Comparison of ENCODE assay signal across 13 cellular contexts in the genomic region with DNA sequence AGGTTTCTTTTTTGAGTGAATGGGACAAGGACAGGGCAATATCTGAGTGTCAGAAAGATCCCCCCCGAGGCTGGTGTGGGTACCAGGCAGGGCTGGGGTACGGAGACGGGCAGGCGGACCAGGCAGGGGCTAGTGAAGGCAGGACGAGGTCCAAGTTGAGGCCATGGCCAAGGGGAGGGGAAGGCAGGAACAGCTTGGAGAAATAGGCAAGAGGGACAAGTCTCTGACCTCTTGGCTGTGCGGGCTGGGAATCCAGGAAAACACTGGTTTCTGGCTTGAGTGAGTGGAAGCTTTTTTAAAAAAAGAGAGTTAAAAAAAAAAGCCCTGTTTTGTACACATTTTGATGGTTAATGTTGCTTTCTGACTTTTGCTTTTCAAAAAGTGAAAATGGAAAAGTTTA. TPM values are rescaled to one million over a fixed set of nuclear protein-coding genes. Genes with fewer than 3 reads are reported as not detected.
DNase-seq lines count a peak whose midpoint lies in the region; ATAC-seq and TF ChIP-seq lines count a peak whose summit lies in the region.
"Had no signal": no experiment of that assay in that cellular context is flagged by ENCODE, and none has a peak within 500 bp of the region (broad histone marks: within the 10 kb centered on the region; RNA-seq: fewer than 3 reads in every experiment).

No MANE protein-coding gene starts in this region.

- no peaks in the 10 kb centered on the region for H3K9me3 Mint-ChIP-seq in endodermal cell
- no peaks in the 10 kb centered on the region for H3K9me3 Mint-ChIP-seq in activated naive CD4-positive, alpha-beta T cell treated with anti-CD3 and anti-CD28 coated beads for 36 hours
- H3K9me3 Mint-ChIP-seq: activated naive CD4-positive, alpha-beta T cell treated with anti-CD3 and anti-CD28 coated beads, Interleukin-2, amount 50 U/mL, for 72 hours; dendritic cell treated with granulocyte-macrophage colony-stimulating factor and Interleukin-4, amounts not matched to agents 40 ng/mL and 50 ng/mL, for 4 days had no signal

- CTCF ChIA-PET in HEK293 (lab: Yijun Ruan, JAX): no interaction called here
- CTCF ChIA-PET in activated naive CD4-positive, alpha-beta T cell treated with anti-CD3 and anti-CD28 coated beads for 36 hours (lab: Charles Lee): interaction anchor here (0.7 kb wide), 1 partner anchor 166 kb away, joined by 4 read pairs; no protein-coding TSS in a partner anchor

- no peak for TF ChIP-seq POLR2A in right lobe of liver (IDR thresholded peaks at IDR 0.05)

- peaks cover 7% of the 10 kb centered on the region for H3K27me3 Mint-ChIP-seq in endodermal cell (ENCODE audit: insufficient read depth)
- H3K27me3 Mint-ChIP-seq in activated naive CD4-positive, alpha-beta T cell treated with anti-CD3 and anti-CD28 coated beads for 36 hours (ENCODE audit: low read depth): peaks cover under 1% of the 10 kb centered on the region

- peaks cover 14% of the 10 kb centered on the region for H3K4me1 ChIP-seq in HEK293 (ENCODE audit: control insufficient read depth, insufficient read depth, low read length)
- no peaks in the 10 kb centered on the region for H3K4me1 ChIP-seq in endodermal cell (ENCODE audit: control insufficient read depth, insufficient read depth, low read length)
- no peaks in the 10 kb centered on the region for H3K4me1 ChIP-seq in right lobe of liver
- H3K4me1 ChIP-seq in skeletal muscle satellite cell (ENCODE audit: control insufficient read depth, insufficient read depth, low read length): peaks cover 93% of the 10 kb centered on the region

- DNase-seq in endodermal cell (no peak), right lobe of liver (no peak), NCI-H2227 (lab: John Stamatoyannopoulos, UW; ENCODE audit: unreplicated experiment) (no peak), hepatic stellate cell (ENCODE audit: low spot score) (no peak)
- DNase-seq in activated naive CD4-positive, alpha-beta T cell treated with anti-CD3 and anti-CD28 coated beads for 36 hours: no peak
- DNase-seq: DMS79, NCI-H226 had no signal

- H3K4me1 Mint-ChIP-seq in endodermal cell: peaks cover 15% of the 10 kb centered on the region
- H3K4me1 Mint-ChIP-seq in activated naive CD4-positive, alpha-beta T cell treated with anti-CD3 and anti-CD28 coated beads for 36 hours (ENCODE audit: low read depth): no peaks in the 10 kb centered on the region

- intact Hi-C loops in right lobe of liver (cut with DNase I): no loop called here
- intact Hi-C loops in activated naive CD4-positive, alpha-beta T cell treated with anti-CD3 and anti-CD28 coated beads for 36 hours (cut with micrococcal nuclease): no loop called here

- H3K4me3 ChIP-seq in HEK293 (ENCODE audit: low read depth, low read length): no peak overlapping the region
- no peak overlapping the region for H3K4me3 ChIP-seq in endodermal cell (ENCODE audit: low read length)
- no peak overlapping the region for H3K4me3 ChIP-seq in right lobe of liver
- H3K4me3 ChIP-seq in skeletal muscle satellite cell (ENCODE audit: low read length): peak overlapping the region; percentile 48
- H3K4me3 ChIP-seq: hepatocyte had no signal

- no peak for TF ChIP-seq CTCF in HEK293 (tag by site-specific recombination; IDR thresholded peaks at IDR 0.05)
- TF ChIP-seq CTCF in endodermal cell (conservative IDR thresholded peaks at IDR 0.05): no peak
- no peak for TF ChIP-seq CTCF in right lobe of liver (IDR thresholded peaks at IDR 0.05)

- no peaks in the 10 kb centered on the region for H3K9me3 ChIP-seq in HEK293 (ENCODE audit: control insufficient read depth, insufficient read depth, low read depth, low read length)
- no peaks in the 10 kb centered on the region for H3K9me3 ChIP-seq in endodermal cell (ENCODE audit: control insufficient read depth, low read length)
- H3K9me3 ChIP-seq in right lobe of liver: no peaks in the 10 kb centered on the region
- no peaks in the 10 kb centered on the region for H3K9me3 ChIP-seq in skeletal muscle satellite cell (replicated peaks; ENCODE audit: low read length)

- H3K27me3 ChIP-seq in endodermal cell (ENCODE audit: control insufficient read depth, insufficient read depth, low read length, poor library complexity, severe bottlenecking): no peaks in the 10 kb centered on the region
- no peaks in the 10 kb centered on the region for H3K27me3 ChIP-seq in right lobe of liver
- H3K27me3 ChIP-seq in skeletal muscle satellite cell (ENCODE audit: control insufficient read depth, insufficient read depth, low read length): no peaks in the 10 kb centered on the region
- H3K27me3 ChIP-seq: hepatocyte had no signal

- peak overlapping the region; percentile 33 for H3K27ac Mint-ChIP-seq in endodermal cell
- H3K27ac Mint-ChIP-seq in activated naive CD4-positive, alpha-beta T cell treated with anti-CD3 and anti-CD28 coated beads for 36 hours: no peak overlapping the region
- H3K27ac Mint-ChIP-seq: activated naive CD4-positive, alpha-beta T cell treated with anti-CD3 and anti-CD28 coated beads, Interleukin-2, amount 50 U/mL, for 72 hours; dendritic cell treated with granulocyte-macrophage colony-stimulating factor and Interleukin-4, amounts not matched to agents 40 ng/mL and 50 ng/mL, for 4 days had no signal

- no peak overlapping the region for H3K9ac ChIP-seq in endodermal cell (ENCODE audit: extremely low read depth, low read length, poor library complexity, severe bottlenecking)
- H3K9ac ChIP-seq in skeletal muscle satellite cell (ENCODE audit: low read depth, low read length): peak overlapping the region; percentile 82

- no peaks in the 10 kb centered on the region for H3K36me3 ChIP-seq in HEK293 (ENCODE audit: control insufficient read depth in 2 of 2, insufficient read depth in 1 of 2, low read length in 2 of 2)
- H3K36me3 ChIP-seq in endodermal cell (ENCODE audit: control insufficient read depth, insufficient read depth, low read length): no peaks in the 10 kb centered on the region
- H3K36me3 ChIP-seq in right lobe of liver: no peaks in the 10 kb centered on the region
- H3K36me3 ChIP-seq in skeletal muscle satellite cell (ENCODE audit: insufficient read depth, low read length): no peaks in the 10 kb centered on the region

- no peaks in the 10 kb centered on the region for H3K36me3 Mint-ChIP-seq in endodermal cell (ENCODE audit: low read depth)
- no peaks in the 10 kb centered on the region for H3K36me3 Mint-ChIP-seq in activated naive CD4-positive, alpha-beta T cell treated with anti-CD3 and anti-CD28 coated beads for 36 hours (ENCODE audit: low read depth)
- H3K36me3 Mint-ChIP-seq: activated naive CD4-positive, alpha-beta T cell treated with anti-CD3 and anti-CD28 coated beads, Interleukin-2, amount 50 U/mL, for 72 hours had no signal

- H3K4me2 ChIP-seq in skeletal muscle satellite cell (ENCODE audit: low read length): peak overlapping the region; percentile 76
- H3K4me2 ChIP-seq: hepatocyte had no signal

- H3K27ac ChIP-seq in HEK293 (ENCODE audit: extremely low read depth, low read depth, low read length) (no peak overlapping the region), endodermal cell (ENCODE audit: low read depth, low read length) (no peak overlapping the region), right lobe of liver (peak overlapping the region in 1 of 3 donors; percentile 31)
- H3K27ac ChIP-seq: hepatocyte had no signal

- ATAC-seq in right lobe of liver (peak; percentile 26 to 42 (median 33)), GM18520 (IDR thresholded peaks at IDR 0.05; ENCODE audit: unreplicated experiment) (no peak)
- ATAC-seq: activated naive CD4-positive, alpha-beta T cell treated with anti-CD3 and anti-CD28 coated beads, Interleukin-2, amount 50 U/mL, for 72 hours had no signal

- POLR2A ChIA-PET in HEK293 (lab: Yijun Ruan, JAX): interaction anchor here (0.7 kb wide), 1 partner anchor 15 kb away, joined by 4 read pairs; no protein-coding TSS in a partner anchor

- no peak overlapping the region for H3K4me3 Mint-ChIP-seq in endodermal cell
- no peak overlapping the region for H3K4me3 Mint-ChIP-seq in activated naive CD4-positive, alpha-beta T cell treated with anti-CD3 and anti-CD28 coated beads for 36 hours
- H3K4me3 Mint-ChIP-seq: dendritic cell treated with granulocyte-macrophage colony-stimulating factor and Interleukin-4, amounts not matched to agents 40 ng/mL and 50 ng/mL, for 4 days had no signal

- WGBS in endodermal cell (ENCODE audit: insufficient coverage in 1 of 2, insufficient read length in 1 of 2), 2 experiments: 88 to 97% methylated on average over 4 to 6 of the region's 6 CpGs
- WGBS in right lobe of liver (ENCODE audit: insufficient coverage, low coverage, low lambda C conversion rate, missing lambda C conversion rate): 77% methylated on average over 6 of the region's 6 CpGs

TF ChIP-seq in HEK293, 187 proteins besides CTCF, POLR2A, EP300 and RAD21:
- peak; percentile 73 for TF ChIP-seq PRDM1 (tag by site-specific recombination; IDR thresholded peaks at IDR 0.05)
- TF ChIP-seq, protein P1, sequence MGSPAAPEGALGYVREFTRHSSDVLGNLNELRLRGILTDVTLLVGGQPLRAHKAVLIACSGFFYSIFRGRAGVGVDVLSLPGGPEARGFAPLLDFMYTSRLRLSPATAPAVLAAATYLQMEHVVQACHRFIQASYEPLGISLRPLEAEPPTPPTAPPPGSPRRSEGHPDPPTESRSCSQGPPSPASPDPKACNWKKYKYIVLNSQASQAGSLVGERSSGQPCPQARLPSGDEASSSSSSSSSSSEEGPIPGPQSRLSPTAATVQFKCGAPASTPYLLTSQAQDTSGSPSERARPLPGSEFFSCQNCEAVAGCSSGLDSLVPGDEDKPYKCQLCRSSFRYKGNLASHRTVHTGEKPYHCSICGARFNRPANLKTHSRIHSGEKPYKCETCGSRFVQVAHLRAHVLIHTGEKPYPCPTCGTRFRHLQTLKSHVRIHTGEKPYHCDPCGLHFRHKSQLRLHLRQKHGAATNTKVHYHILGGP (tag by site-specific recombination; IDR thresholded peaks at IDR 0.05): no peak

RNA-seq across cellular contexts. Expression of a gene that starts 30.3 kb away (rescaled TPM):
- total RNA-seq in endodermal cell: 10 to 100 TPM; 11.8 to 20.4 TPM
- 45.7 TPM for polyA plus RNA-seq in endodermal cell (2013, experiment 1 of 2)
- 45.8 TPM for polyA plus RNA-seq in endodermal cell (2013, experiment 2 of 2)
- 1 to 10 TPM; 2.4 to 5.2 (median 3.9) TPM for total RNA-seq in right lobe of liver
- total RNA-seq in skeletal muscle satellite cell (2012; rRNA removed): 43.7 and 51.2 TPM in 2 replicates
- total RNA-seq in activated naive CD4-positive, alpha-beta T cell treated with anti-CD3 and anti-CD28 coated beads for 36 hours: under 1 TPM; 0.14 to 0.15 TPM
